In the genomic region with DNA sequence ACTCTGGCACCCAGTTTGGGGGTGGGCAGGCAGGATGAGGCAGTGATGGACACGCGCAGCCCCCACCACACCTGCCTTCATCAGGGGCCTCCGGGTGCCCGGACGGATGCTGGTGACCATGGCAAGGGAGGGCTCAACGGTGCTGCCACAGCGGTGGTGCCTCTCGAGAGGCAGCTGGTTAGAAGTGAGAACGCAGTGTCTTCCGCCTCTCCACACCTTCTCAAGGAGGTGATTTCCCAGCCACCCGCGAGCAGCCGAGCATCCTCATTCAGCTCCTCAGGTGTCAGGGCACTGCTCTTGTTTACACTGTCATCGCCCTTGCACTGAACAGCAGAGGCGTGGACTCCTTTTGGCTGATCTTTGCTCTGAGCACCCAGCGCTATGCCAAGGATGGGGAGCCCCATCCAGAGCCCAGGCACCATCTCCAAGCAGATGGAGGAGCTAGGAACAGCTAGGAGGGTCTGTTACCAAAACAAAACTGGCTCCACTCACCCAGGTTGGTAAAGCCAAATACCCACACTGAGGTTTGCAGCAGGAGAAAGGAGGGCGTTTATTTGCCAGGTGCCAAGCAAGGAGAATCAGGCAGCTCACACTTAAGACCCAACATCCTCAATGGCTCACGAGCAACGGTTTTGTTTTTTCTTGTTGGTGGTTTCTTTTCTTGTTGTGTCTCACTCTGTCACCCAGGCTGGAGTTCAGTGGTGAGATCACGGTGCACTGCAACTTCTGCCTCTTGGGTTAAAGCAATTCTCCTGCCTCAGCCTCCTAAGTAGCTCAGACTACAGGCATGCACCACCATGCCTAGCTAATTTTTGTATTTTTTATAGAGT, we compare ENCODE assay signal across 1 cellular context.
TF ChIP-seq lines count a peak whose summit lies in the region.

No MANE protein-coding gene starts in this region.

TF ChIP-seq in SK-N-SH, 30 proteins besides CTCF, POLR2A, EP300 and RAD21 (continued from another document):
- TF ChIP-seq, protein P1, sequence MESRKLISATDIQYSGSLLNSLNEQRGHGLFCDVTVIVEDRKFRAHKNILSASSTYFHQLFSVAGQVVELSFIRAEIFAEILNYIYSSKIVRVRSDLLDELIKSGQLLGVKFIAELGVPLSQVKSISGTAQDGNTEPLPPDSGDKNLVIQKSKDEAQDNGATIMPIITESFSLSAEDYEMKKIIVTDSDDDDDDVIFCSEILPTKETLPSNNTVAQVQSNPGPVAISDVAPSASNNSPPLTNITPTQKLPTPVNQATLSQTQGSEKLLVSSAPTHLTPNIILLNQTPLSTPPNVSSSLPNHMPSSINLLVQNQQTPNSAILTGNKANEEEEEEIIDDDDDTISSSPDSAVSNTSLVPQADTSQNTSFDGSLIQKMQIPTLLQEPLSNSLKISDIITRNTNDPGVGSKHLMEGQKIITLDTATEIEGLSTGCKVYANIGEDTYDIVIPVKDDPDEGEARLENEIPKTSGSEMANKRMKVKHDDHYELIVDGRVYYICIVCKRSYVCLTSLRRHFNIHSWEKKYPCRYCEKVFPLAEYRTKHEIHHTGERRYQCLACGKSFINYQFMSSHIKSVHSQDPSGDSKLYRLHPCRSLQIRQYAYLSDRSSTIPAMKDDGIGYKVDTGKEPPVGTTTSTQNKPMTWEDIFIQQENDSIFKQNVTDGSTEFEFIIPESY (IDR thresholded peaks at IDR 0.05; ENCODE audit: borderline replicate concordance, low read depth), result no peak
- TF ChIP-seq ELF1 (IDR thresholded peaks at IDR 0.05), result no peak
